In genomic region chr2:60560734-60561649, GRCh38 we compare ENCODE assay signal across 8 cellular contexts. TPM values are rescaled to one million over a fixed set of nuclear protein-coding genes. Genes with fewer than 3 reads are reported as not detected.
A peak's percentile ranks its signal among the peaks of the same experiment; 100 is the strongest.
DNase-seq lines count a peak whose midpoint lies in the region; ATAC-seq and TF ChIP-seq lines count a peak whose summit lies in the region.

No MANE protein-coding gene starts in this region.

- H3K4me3 Mint-ChIP-seq in stimulated activated memory B cell treated with anti-CD40 and anti-IgM and Interleukin-4, amounts not matched to agents 10 μg/mL and 1 μg/mL and 100 μg/mL, for 72 hours: no peak overlapping the region

- no peak overlapping the region for H3K27ac Mint-ChIP-seq in stimulated activated memory B cell treated with anti-CD40 and anti-IgM and Interleukin-4, amounts not matched to agents 10 μg/mL and 1 μg/mL and 100 μg/mL, for 72 hours

- ATAC-seq in HG03025 (IDR thresholded peaks at IDR 0.05; ENCODE audit: low FRiP score, unreplicated experiment): peak; percentile 59
- ATAC-seq in stimulated activated memory B cell treated with anti-CD40 and anti-IgM and Interleukin-4, amounts not matched to agents 10 μg/mL and 1 μg/mL and 100 μg/mL, for 72 hours: peak; percentile 73

- H3K27me3 Mint-ChIP-seq in stimulated activated memory B cell treated with anti-CD40 and anti-IgM and Interleukin-4, amounts not matched to agents 10 μg/mL and 1 μg/mL and 100 μg/mL, for 72 hours: no peaks in the 10 kb centered on the region

- H3K36me3 Mint-ChIP-seq in stimulated activated memory B cell treated with anti-CD40 and anti-IgM and Interleukin-4, amounts not matched to agents 10 μg/mL and 1 μg/mL and 100 μg/mL, for 72 hours: no peaks in the 10 kb centered on the region

- H3K4me3 ChIP-seq in AG10803 (ENCODE audit: low read length) (no peak overlapping the region), GM12875 (ENCODE audit: low read depth, low read length) (no peak overlapping the region), fibroblast of villous mesenchyme (ENCODE audit: low read depth, low read length) (no peak overlapping the region)

- H3K4me1 Mint-ChIP-seq in stimulated activated memory B cell treated with anti-CD40 and anti-IgM and Interleukin-4, amounts not matched to agents 10 μg/mL and 1 μg/mL and 100 μg/mL, for 72 hours: peaks cover 42% of the 10 kb centered on the region

- peak; percentile 33 for DNase-seq in AG10803 (ENCODE audit: low read depth)
- peak; percentile 34 for DNase-seq in RKO (ENCODE audit: low spot score)
- no peak for DNase-seq in fibroblast of villous mesenchyme (ENCODE audit: low read depth)
- DNase-seq in NCI-H1105 treated with DMSO at 0.1 percent for 48 hours (lab: John Stamatoyannopoulos, UW): no peak
- DNase-seq in T-helper 9 cell: no peak

- TF ChIP-seq CTCF in AG10803 (conservative IDR thresholded peaks at IDR 0.05; ENCODE audit: low read length) (peak; percentile 66), GM12875 (IDR thresholded peaks at IDR 0.05; ENCODE audit: borderline replicate concordance, insufficient read depth, low read depth, low read length) (peak; percentile 51; the same call in 1 of the 2 replicates), fibroblast of villous mesenchyme (IDR thresholded peaks at IDR 0.05; ENCODE audit: insufficient read depth, low read depth, low read length) (peak; percentile 58)

- no peaks in the 10 kb centered on the region for H3K9me3 Mint-ChIP-seq in stimulated activated memory B cell treated with anti-CD40 and anti-IgM and Interleukin-4, amounts not matched to agents 10 μg/mL and 1 μg/mL and 100 μg/mL, for 72 hours

RNA-seq across cellular contexts. Expression of gene BCL11A, which starts 7.5 kb away (rescaled TPM):
- total RNA-seq in fibroblast of villous mesenchyme: 0.43 and 1.6 TPM in 2 replicates

Comparison
In these comparisons a context has a peak if more than half of its experiments do, and no peak if none do; other contexts are left out.
1. DNase-seq: peak in AG10803 (single experiment) and RKO (single experiment); none in fibroblast of villous mesenchyme (single experiment), NCI-H1105 treated with DMSO at 0.1 percent for 48 hours (single experiment) and T-helper 9 cell (single experiment).
2. Peak in every context shown above with its lines, with median percentiles within 50 percentile points of each other: CTCF ChIP-seq.